ENCODE assay signal across 13 cellular contexts in the genomic region with DNA sequence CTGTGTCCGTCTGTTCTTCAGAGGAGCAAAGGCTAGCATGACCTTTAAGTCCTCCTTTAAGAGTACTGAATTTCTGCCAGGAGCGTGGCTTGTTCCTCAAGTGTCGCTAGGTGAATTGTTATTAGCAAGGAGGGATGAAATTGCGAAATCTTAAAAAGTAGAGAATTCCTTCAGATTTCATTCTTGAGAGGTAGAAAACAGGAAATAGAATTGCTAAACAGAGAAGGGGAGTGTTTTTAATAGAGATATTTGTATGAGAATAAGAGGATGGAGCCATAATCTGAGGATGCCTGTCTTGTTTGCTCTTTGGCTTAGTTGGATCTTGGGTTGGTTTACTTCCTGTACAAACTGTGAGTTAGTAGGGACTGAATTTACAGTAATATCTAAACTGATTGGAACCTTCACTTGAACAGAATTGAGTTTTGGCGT. TPM values are rescaled to one million over a fixed set of nuclear protein-coding genes. Genes with fewer than 3 reads are reported as not detected.
DNase-seq lines count a peak whose midpoint lies in the region; ATAC-seq and TF ChIP-seq lines count a peak whose summit lies in the region.
"Had no signal": no experiment of that assay in that cellular context is flagged by ENCODE, and none has a peak within 500 bp of the region (broad histone marks: within the 10 kb centered on the region; RNA-seq: fewer than 3 reads in every experiment).

No MANE protein-coding gene starts in this region.

- H3K27me3 ChIP-seq in left ventricle myocardium inferior (ENCODE audit: low read depth) = no peaks in the 10 kb centered on the region
- no peaks in the 10 kb centered on the region for H3K27me3 ChIP-seq in lower lobe of right lung (ENCODE audit: low read depth)
- no peaks in the 10 kb centered on the region for H3K27me3 ChIP-seq in smooth muscle cell (ENCODE audit: low read depth)
- H3K27me3 ChIP-seq: dorsolateral prefrontal cortex had no signal

- H3K36me3 ChIP-seq in left ventricle myocardium inferior (no peaks in the 10 kb centered on the region), lower lobe of right lung (no peaks in the 10 kb centered on the region), smooth muscle cell (ENCODE audit: low read depth) (no peaks in the 10 kb centered on the region)

- H3K9me3 ChIP-seq in left ventricle myocardium inferior (replicated peaks) (peaks cover 5% of the 10 kb centered on the region), lower lobe of right lung (no peaks in the 10 kb centered on the region), smooth muscle cell (replicated peaks; ENCODE audit: low read depth) (no peaks in the 10 kb centered on the region)

- H3K27ac ChIP-seq in left ventricle myocardium inferior (replicated peaks) = peak overlapping the region; percentile 45
- peak overlapping the region; percentile 50 for H3K27ac ChIP-seq in lower lobe of right lung
- no peak overlapping the region for H3K27ac ChIP-seq in smooth muscle cell (ENCODE audit: low read depth)

- TF ChIP-seq CTCF in left ventricle myocardium inferior (IDR thresholded peaks at IDR 0.05; ENCODE audit: borderline replicate concordance) = no peak
- no peak for TF ChIP-seq CTCF in cardiac fibroblast (IDR thresholded peaks at IDR 0.05; ENCODE audit: low read depth, low read length)
- TF ChIP-seq CTCF in lower lobe of right lung (IDR thresholded peaks at IDR 0.05) = no peak
- TF ChIP-seq CTCF in smooth muscle cell (IDR thresholded peaks at IDR 0.05; ENCODE audit: borderline replicate concordance, insufficient read depth, poor library complexity, severe bottlenecking) = no peak

- H3K9ac ChIP-seq in smooth muscle cell (ENCODE audit: low read depth) = no peak overlapping the region

- ATAC-seq in left cardiac atrium (no peak), lower lobe of right lung (peak; percentile 70 to 85), GM21381 (IDR thresholded peaks at IDR 0.05; ENCODE audit: unreplicated experiment) (no peak), HG03469 (IDR thresholded peaks at IDR 0.05; ENCODE audit: unreplicated experiment) (no peak)

- 93% methylated on average over 5 of the region's 5 CpGs for WGBS in smooth muscle cell (ENCODE audit: low lambda C conversion rate)

- H3F3A ChIP-seq in smooth muscle cell (ENCODE audit: low read depth) = no peaks in the 10 kb centered on the region

- no peak overlapping the region for H3K4me3 ChIP-seq in left ventricle myocardium inferior
- no peak overlapping the region for H3K4me3 ChIP-seq in cardiac fibroblast (replicated peaks in 1 of 2; ENCODE audit: low read depth in 2 of 2, low read length in 2 of 2)
- no peak overlapping the region for H3K4me3 ChIP-seq in lower lobe of right lung
- no peak overlapping the region for H3K4me3 ChIP-seq in smooth muscle cell
- H3K4me3 ChIP-seq: dorsolateral prefrontal cortex had no signal

- H3K4me1 ChIP-seq in left ventricle myocardium inferior (peaks cover 23% of the 10 kb centered on the region), lower lobe of right lung (peaks cover 14% of the 10 kb centered on the region), smooth muscle cell (ENCODE audit: low read depth) (no peaks in the 10 kb centered on the region)

- peaks cover 73% of the 10 kb centered on the region for H4K20me1 ChIP-seq in smooth muscle cell (ENCODE audit: low read depth)

- no peak overlapping the region for H3K4me2 ChIP-seq in smooth muscle cell

- peaks cover 63% of the 10 kb centered on the region for H3K79me2 ChIP-seq in smooth muscle cell (ENCODE audit: low read depth)

- DNase-seq in left ventricle myocardium inferior = no peak
- no peak for DNase-seq in left cardiac atrium
- DNase-seq in cardiac fibroblast (ENCODE audit: low read depth in 2 of 2) = peak; percentile 48 to 87
- no peak for DNase-seq in lower lobe of right lung
- no peak for DNase-seq in smooth muscle cell (lab: John Stamatoyannopoulos, UW; ENCODE audit: unreplicated experiment)
- DNase-seq in cerebellar cortex (ENCODE audit: low spot score) = no peak
- DNase-seq: dorsolateral prefrontal cortex; EL; GOT3; stimulated activated CD4-positive, alpha-beta T cell treated with anti-CD3 and anti-CD28 coated beads, Interleukin-2, amount 100 ng/mL, for 48 hours; trophoblast cell had no signal

- intact Hi-C loops in left ventricle myocardium inferior (cut with micrococcal nuclease) (no loop called here), left cardiac atrium (cut with DNase I) (loop anchor here in 1 of 2 donors (5.0 kb wide), 1 partner anchor 34 kb away; no protein-coding TSS in a partner anchor), lower lobe of right lung (cut with DNase I) (no loop called here)

- H2AFZ ChIP-seq in smooth muscle cell (ENCODE audit: low read depth) = no peak overlapping the region

RNA-seq across cellular contexts. Expression of gene EXOSC2, which starts 39.2 kb away (rescaled TPM):
- total RNA-seq in left ventricle myocardium inferior (12.0 TPM), left cardiac atrium (10 to 100 TPM; 14.3 to 15.4 TPM), lower lobe of right lung (18.4 TPM), smooth muscle cell (12.1 and 14.7 TPM in 2 replicates)
- 15.8 and 17.3 TPM in 2 replicates for polyA plus RNA-seq in smooth muscle cell

Comparison
In these comparisons a context has a peak if more than half of its experiments do, and no peak if none do; other contexts are left out.
1. DNase-seq: peak in cardiac fibroblast (2 of 2); none in left ventricle myocardium inferior (single experiment), left cardiac atrium (single experiment), lower lobe of right lung (single experiment), smooth muscle cell (single experiment) and cerebellar cortex (single experiment).
2. ATAC-seq: peak in lower lobe of right lung (2 of 2); none in left cardiac atrium (0 of 2), GM21381 (single experiment) and HG03469 (single experiment).